Comparison of ENCODE assay signal across 19 cellular contexts in the genomic region with DNA sequence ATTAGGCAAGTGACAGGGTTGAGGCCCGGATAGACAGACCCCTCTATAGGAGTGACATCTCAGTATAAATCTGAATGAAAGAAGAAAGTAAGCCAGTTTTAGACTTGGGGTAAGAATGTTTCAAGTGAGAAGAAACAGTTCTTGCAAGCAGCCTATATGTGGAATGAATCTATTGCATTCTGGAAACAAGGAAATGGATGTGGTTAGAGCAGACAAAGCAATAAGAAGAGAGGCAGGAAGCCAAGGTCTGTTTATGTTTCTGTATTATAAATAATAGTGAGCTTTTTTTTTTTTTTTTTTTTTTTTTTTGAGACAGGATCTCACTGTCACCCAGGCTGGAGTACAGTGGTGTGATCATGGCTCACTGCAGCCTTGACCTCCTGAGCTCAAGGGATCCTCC.
DNase-seq lines count a peak whose midpoint lies in the region; ATAC-seq and TF ChIP-seq lines count a peak whose summit lies in the region.
"Had no signal": no experiment of that assay in that cellular context is flagged by ENCODE, and none has a peak within 500 bp of the region (broad histone marks: within the 10 kb centered on the region; RNA-seq: fewer than 3 reads in every experiment).

No MANE protein-coding gene starts in this region.

- H3K9me3 Mint-ChIP-seq in CD4-positive, alpha-beta T cell: no peaks in the 10 kb centered on the region
- no peaks in the 10 kb centered on the region for H3K9me3 Mint-ChIP-seq in activated T-helper 17 cell treated with anti-CD3 and anti-CD28 coated beads, Interleukin-2, amount 50 U/mL, for 72 hours
- peaks cover 3% of the 10 kb centered on the region for H3K9me3 Mint-ChIP-seq in Calu3 (ENCODE audit: low read depth, unreplicated experiment)
- H3K9me3 Mint-ChIP-seq: activated B cell treated with CpG ODN at 0.5 μM for 24 hours; activated T-helper 1 cell treated with anti-CD3 and anti-CD28 coated beads, Interleukin-12 subunit alpha, Interleukin-12 subunit beta, Interleukin-2, Interleukin-4 antibody, amounts not matched to agents 30 ng/mL and 10 ng/mL and 1 ng/mL, durations not matched to agents 14 hours and 24 hours and 36 hours; natural killer cell had no signal

- H3K4me3 Mint-ChIP-seq in CD4-positive, alpha-beta T cell: no peak overlapping the region
- H3K4me3 Mint-ChIP-seq in activated T-helper 17 cell treated with anti-CD3 and anti-CD28 coated beads, Interleukin-2, amount 50 U/mL, for 72 hours: no peak overlapping the region
- H3K4me3 Mint-ChIP-seq in Calu3 (ENCODE audit: low read depth, unreplicated experiment): no peak overlapping the region
- H3K4me3 Mint-ChIP-seq: activated B cell treated with CpG ODN at 0.5 μM for 24 hours; activated T-helper 1 cell treated with anti-CD3 and anti-CD28 coated beads, Interleukin-12 subunit alpha, Interleukin-12 subunit beta, Interleukin-2, Interleukin-4 antibody, amounts not matched to agents 30 ng/mL and 10 ng/mL and 1 ng/mL, durations not matched to agents 14 hours and 24 hours and 36 hours; natural killer cell had no signal

- no peak overlapping the region for H3K4me3 ChIP-seq in transverse colon
- H3K4me3 ChIP-seq in prostate gland: no peak overlapping the region
- H3K4me3 ChIP-seq: esophagus muscularis mucosa, HAP-1, pancreas had no signal

- H3K4me1 Mint-ChIP-seq in CD4-positive, alpha-beta T cell (ENCODE audit: low read depth): peaks cover 60% of the 10 kb centered on the region
- peaks cover 17% of the 10 kb centered on the region for H3K4me1 Mint-ChIP-seq in activated T-helper 17 cell treated with anti-CD3 and anti-CD28 coated beads, Interleukin-2, amount 50 U/mL, for 72 hours
- H3K4me1 Mint-ChIP-seq in Calu3 (ENCODE audit: low read depth, unreplicated experiment): peaks cover 7% of the 10 kb centered on the region
- H3K4me1 Mint-ChIP-seq: activated B cell treated with CpG ODN at 0.5 μM for 24 hours had no signal

- H3K36me3 ChIP-seq in transverse colon (no peaks in the 10 kb centered on the region), prostate gland (no peaks in the 10 kb centered on the region)
- H3K36me3 ChIP-seq: esophagus muscularis mucosa, HAP-1, pancreas had no signal

- no peak for TF ChIP-seq EP300 in transverse colon (IDR thresholded peaks at IDR 0.05; ENCODE audit: low read depth)

- TF ChIP-seq POLR2A in transverse colon (IDR thresholded peaks at IDR 0.05) (no peak), prostate gland (IDR thresholded peaks at IDR 0.05) (no peak)

- no peaks in the 10 kb centered on the region for H3K9me3 ChIP-seq in CD4-positive, alpha-beta T cell (ENCODE audit: control insufficient read depth, low read length)
- no peaks in the 10 kb centered on the region for H3K9me3 ChIP-seq in transverse colon
- H3K9me3 ChIP-seq in prostate gland: no peaks in the 10 kb centered on the region
- H3K9me3 ChIP-seq: esophagus muscularis mucosa, pancreas had no signal

- POLR2A ChIA-PET in CD4-positive, alpha-beta T cell (lab: Charles Lee): interaction anchor here (1.9 kb wide), 1 partner anchor 11 kb away, joined by 4 read pairs; no protein-coding TSS in a partner anchor

- ATAC-seq in CD4-positive, alpha-beta T cell (ENCODE audit: poor library complexity): peak; percentile 86
- peak; percentile 40 for ATAC-seq in activated T-helper 17 cell treated with anti-CD3 and anti-CD28 coated beads, Interleukin-2, amount 50 U/mL, for 72 hours (replicated peaks)
- ATAC-seq: pancreas had no signal

- in situ Hi-C loops in transverse colon (cut with MboI; ENCODE audit: low pct_ligation_motif_present in 1 of 4, low pct_unique_long_range_greater_than_20kb in 1 of 4, low sequenced_read_pairs in 3 of 4): no loop called here

- no peaks in the 10 kb centered on the region for H3K27me3 ChIP-seq in CD4-positive, alpha-beta T cell (ENCODE audit: control insufficient read depth, insufficient read depth, low read length)
- no peaks in the 10 kb centered on the region for H3K27me3 ChIP-seq in transverse colon
- H3K27me3 ChIP-seq in prostate gland (replicated peaks; ENCODE audit: insufficient read depth): no peaks in the 10 kb centered on the region
- H3K27me3 ChIP-seq: esophagus muscularis mucosa, pancreas had no signal

- DNase-seq in CD4-positive, alpha-beta T cell: no peak
- peak; percentile 31 to 33 for DNase-seq in Kasumi-1 (lab: John Stamatoyannopoulos, UW)
- peak; percentile 45 for DNase-seq in iris pigment epithelial cell (ENCODE audit: low read depth)
- DNase-seq in transverse colon: no peak
- no peak for DNase-seq in Calu3
- DNase-seq in prostate gland (ENCODE audit: low spot score): no peak
- DNase-seq: activated B cell treated with CpG ODN at 0.5 μM for 24 hours; activated CD8-positive, alpha-beta memory T cell treated with anti-CD3 and anti-CD28 coated beads for 24 hours; caudate nucleus; effector CD4-positive, alpha-beta T cell; head of caudate nucleus; natural killer cell; NCI-H146; NCI-H345; pancreas had no signal

- BruUV-seq in Calu3 (replicated peaks; lab: Mats Ljungman, UMichigan): no TSS peak

- WGBS in transverse colon (ENCODE audit: low coverage in 1 of 2), 2 donors: 33 to 52% methylated on average over 1 of the region's 1 CpG
- 89% methylated on average over 1 of the region's 1 CpG for WGBS in prostate gland

- intact Hi-C loops in CD4-positive, alpha-beta T cell (cut with DNase I, micrococcal nuclease): no loop called here
- intact Hi-C loops in transverse colon (cut with DNase I; ENCODE audit: low total_unique reads): no loop called here
- intact Hi-C loops in Calu3 (cut with micrococcal nuclease; ENCODE audit: unreplicated experiment): no loop called here
- intact Hi-C loops in prostate gland (cut with DNase I): no loop called here

- CTCF ChIA-PET in CD4-positive, alpha-beta T cell (lab: Charles Lee): no interaction called here
- CTCF ChIA-PET in Calu3 (lab: Charles Lee): no interaction called here

- no peaks in the 10 kb centered on the region for H3K27me3 Mint-ChIP-seq in CD4-positive, alpha-beta T cell
- no peaks in the 10 kb centered on the region for H3K27me3 Mint-ChIP-seq in activated T-helper 17 cell treated with anti-CD3 and anti-CD28 coated beads, Interleukin-2, amount 50 U/mL, for 72 hours
- no peaks in the 10 kb centered on the region for H3K27me3 Mint-ChIP-seq in Calu3 (ENCODE audit: unreplicated experiment)
- H3K27me3 Mint-ChIP-seq: activated B cell treated with CpG ODN at 0.5 μM for 24 hours had no signal

- no peak overlapping the region for H3K27ac ChIP-seq in CD4-positive, alpha-beta T cell (ENCODE audit: low read depth, low read length)
- H3K27ac ChIP-seq in transverse colon (no peak overlapping the region), prostate gland (no peak overlapping the region)
- H3K27ac ChIP-seq: esophagus muscularis mucosa, pancreas had no signal

- H3K27ac Mint-ChIP-seq in CD4-positive, alpha-beta T cell: peak overlapping the region; percentile 63
- H3K27ac Mint-ChIP-seq in activated T-helper 17 cell treated with anti-CD3 and anti-CD28 coated beads, Interleukin-2, amount 50 U/mL, for 72 hours: no peak overlapping the region
- no peak overlapping the region for H3K27ac Mint-ChIP-seq in Calu3 (ENCODE audit: unreplicated experiment)
- H3K27ac Mint-ChIP-seq: activated B cell treated with CpG ODN at 0.5 μM for 24 hours; activated T-helper 1 cell treated with anti-CD3 and anti-CD28 coated beads, Interleukin-12 subunit alpha, Interleukin-12 subunit beta, Interleukin-2, Interleukin-4 antibody, amounts not matched to agents 30 ng/mL and 10 ng/mL and 1 ng/mL, durations not matched to agents 14 hours and 24 hours and 36 hours; natural killer cell had no signal

- H3K4me1 ChIP-seq in transverse colon (peaks cover 0 to 9% (median 4%) of the 10 kb centered on the region in 4 donors), prostate gland (replicated peaks) (no peaks in the 10 kb centered on the region)
- H3K4me1 ChIP-seq: esophagus muscularis mucosa had no signal

- TF ChIP-seq CTCF in CD4-positive, alpha-beta T cell (IDR thresholded peaks at IDR 0.05): no peak
- TF ChIP-seq CTCF in transverse colon (IDR thresholded peaks at IDR 0.05) (no peak), Calu3 (IDR thresholded peaks at IDR 0.05; ENCODE audit: unreplicated experiment) (no peak), prostate gland (IDR thresholded peaks at IDR 0.05) (no peak)

- H3K36me3 Mint-ChIP-seq in CD4-positive, alpha-beta T cell (ENCODE audit: low read depth): no peaks in the 10 kb centered on the region
- H3K36me3 Mint-ChIP-seq in activated T-helper 17 cell treated with anti-CD3 and anti-CD28 coated beads, Interleukin-2, amount 50 U/mL, for 72 hours (ENCODE audit: low read depth): no peaks in the 10 kb centered on the region
- no peaks in the 10 kb centered on the region for H3K36me3 Mint-ChIP-seq in Calu3 (ENCODE audit: insufficient read depth, unreplicated experiment)
- H3K36me3 Mint-ChIP-seq: natural killer cell had no signal

Comparison
In these comparisons a context has a peak if more than half of its experiments do, and no peak if none do; other contexts are left out.
1. DNase-seq: peak in Kasumi-1 (2 of 2) and iris pigment epithelial cell (single experiment); none in CD4-positive, alpha-beta T cell (0 of 10), transverse colon (single experiment), Calu3 (single experiment) and prostate gland (single experiment).